13 cellular contexts compared by ENCODE assay signal in the genomic region with DNA sequence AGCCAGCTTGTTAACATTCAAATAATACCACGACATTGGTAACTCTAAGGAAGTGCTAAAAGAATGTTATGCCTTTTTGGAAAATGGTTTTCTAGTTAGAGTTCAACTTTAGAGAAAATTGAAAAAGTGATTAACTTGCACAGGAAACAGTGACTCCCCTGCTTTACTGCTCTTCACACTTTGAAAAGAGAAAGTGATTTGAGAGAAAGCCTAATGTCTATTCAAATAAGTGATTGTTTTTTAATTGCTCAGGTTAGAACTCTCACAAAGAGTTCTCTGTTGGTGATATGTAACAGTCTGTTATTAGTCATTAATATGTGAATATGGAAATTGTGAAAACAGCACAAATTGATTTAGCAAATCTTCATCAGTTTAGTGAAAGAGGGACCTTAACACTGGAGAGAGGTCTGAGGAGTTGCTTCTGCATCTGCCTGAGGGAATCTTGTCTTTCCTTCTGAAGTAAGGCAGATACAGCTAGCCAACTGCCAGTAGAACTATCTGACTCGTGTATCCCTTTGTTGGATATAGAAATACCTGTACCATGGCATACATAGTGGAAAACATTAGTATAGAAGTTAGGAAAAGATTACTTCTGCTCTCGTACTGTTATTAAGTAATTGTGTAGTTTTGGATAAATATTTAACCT. TPM values are rescaled to one million over a fixed set of nuclear protein-coding genes. Genes with fewer than 3 reads are reported as not detected.
DNase-seq lines count a peak whose midpoint lies in the region; ATAC-seq, FAIRE-seq and TF ChIP-seq lines count a peak whose summit lies in the region.
"Had no signal": no experiment of that assay in that cellular context is flagged by ENCODE, and none has a peak within 500 bp of the region (broad histone marks: within the 10 kb centered on the region; RNA-seq: fewer than 3 reads in every experiment).

No MANE protein-coding gene starts in this region.

- peak overlapping the region; percentile 56 for H3K27ac ChIP-seq in rectal smooth muscle tissue (ENCODE audit: low read depth, low read length)

- H4K20me1 ChIP-seq in Loucy (ENCODE audit: insufficient read depth, low read length, poor library complexity, severe bottlenecking): peaks cover 5% of the 10 kb centered on the region

- TF ChIP-seq POLR2A in GM12891 (IDR thresholded peaks at IDR 0.05; ENCODE audit: low read depth, low read length): no peak

- no peak for TF ChIP-seq CTCF in Loucy (conservative IDR thresholded peaks at IDR 0.05; ENCODE audit: low read length)

- H3K27me3 ChIP-seq in Loucy (ENCODE audit: insufficient read depth, low read length, poor library complexity, severe bottlenecking) (no peaks in the 10 kb centered on the region), rectal smooth muscle tissue (ENCODE audit: control insufficient read depth, insufficient read depth, low read length) (no peaks in the 10 kb centered on the region)

- H3F3A ChIP-seq in Loucy (ENCODE audit: low read depth): 0 out of 2 replicates have a peak, but pooled peaks cover 4% of the 10 kb centered on the region

- H3K4me2 ChIP-seq in Loucy (ENCODE audit: low read depth, low read length, poor library complexity, severe bottlenecking): peak overlapping the region; percentile 83

- peak overlapping the region; percentile 59 for H3K4me3 ChIP-seq in Loucy (ENCODE audit: low read length, poor library complexity, severe bottlenecking)
- H3K4me3 ChIP-seq in rectal smooth muscle tissue (ENCODE audit: low read length): no peak overlapping the region

- H3K79me2 ChIP-seq in Loucy (ENCODE audit: insufficient read depth, low read length): peaks cover 99% of the 10 kb centered on the region

- peak; percentile 71 for FAIRE-seq in GM12891 (lab: Jason Lieb, UNC)
- no peak for FAIRE-seq in urothelium cell line (lab: Jason Lieb, UNC)
- FAIRE-seq: astrocyte, frontal cortex had no signal

- H3K4me1 ChIP-seq in Loucy (ENCODE audit: insufficient read depth, low read length, poor library complexity, severe bottlenecking) (peaks cover 72% of the 10 kb centered on the region), rectal smooth muscle tissue (ENCODE audit: control insufficient read depth, insufficient read depth, low read length) (peaks cover 12% of the 10 kb centered on the region)

- H3K9ac ChIP-seq in Loucy (ENCODE audit: low read depth, low read length, poor library complexity, severe bottlenecking) (peak overlapping the region; percentile 40), rectal smooth muscle tissue (ENCODE audit: low read length) (no peak overlapping the region)

- no peak for ATAC-seq in GM21723 (IDR thresholded peaks at IDR 0.05; ENCODE audit: unreplicated experiment)

- H3K9me3 ChIP-seq in Loucy (ENCODE audit: insufficient read depth, low read depth, low read length): peaks cover 11% of the 10 kb centered on the region

- no peaks in the 10 kb centered on the region for H3K9me2 ChIP-seq in Loucy (replicated peaks; ENCODE audit: low read depth, low read length)

- H3K36me3 ChIP-seq in Loucy (ENCODE audit: insufficient read depth, low read length): peaks cover 5% of the 10 kb centered on the region
- no peaks in the 10 kb centered on the region for H3K36me3 ChIP-seq in rectal smooth muscle tissue (ENCODE audit: control insufficient read depth, insufficient read depth, low read length)

- DNase-seq in GM12891 (ENCODE audit: insufficient read length, low spot score) (no peak), dermis blood vessel endothelial cell (peak; percentile 20), urothelium cell line (ENCODE audit: low spot score) (no peak), GF-D8 (lab: John Stamatoyannopoulos, UW) (no peak), islet precursor cell (no peak)
- DNase-seq: DMS53, NCI-H446, T1000 had no signal

- no peak overlapping the region for H2AFZ ChIP-seq in Loucy (ENCODE audit: low read length)

TF ChIP-seq in GM12891, 5 proteins besides CTCF, POLR2A, EP300 and RAD21:
- TF ChIP-seq POLR2AphosphoS5 (IDR thresholded peaks at IDR 0.05; ENCODE audit: low read depth, low read length) (no peak), POU2F2 (IDR thresholded peaks at IDR 0.05; ENCODE audit: low read depth, low read length) (no peak), SPI1 (IDR thresholded peaks at IDR 0.05; ENCODE audit: low read depth, low read length) (no peak), TAF1 (IDR thresholded peaks at IDR 0.05; ENCODE audit: low read depth, low read length) (no peak), PAX5 (IDR thresholded peaks at IDR 0.05; ENCODE audit: insufficient read depth, low read length, severe bottlenecking) (no peak)

RNA-seq across cellular contexts. Expression of a gene that starts 25.5 kb away (rescaled TPM):
- polyA plus RNA-seq in GM12891 (2012; ENCODE audit: low read depth, missing spikeins): 14.4 TPM
- 32.3 and 36.8 TPM in 2 replicates for total RNA-seq in dermis blood vessel endothelial cell
